8 cellular contexts compared by ENCODE assay signal in genomic region chr15:75683646-75684312, GRCh38. TPM values are rescaled to one million over a fixed set of nuclear protein-coding genes. Genes with fewer than 3 reads are reported as not detected.
DNase-seq lines count a peak whose midpoint lies in the region; ATAC-seq and TF ChIP-seq lines count a peak whose summit lies in the region.
"Not testable (repeated sequence)": the region's sequence is repeated elsewhere in the genome, so short reads cannot be mapped to it uniquely, and the experiment has no call there.

No MANE protein-coding gene starts in this region.

- DNase-seq in CD4-positive, alpha-beta T cell: peak; percentile 37 to 71 (median 55)
- DNase-seq in HFF-Myc (ENCODE audit: extremely low read depth, low read depth); natural killer cell treated with Interleukin-12 subunit alpha and Interleukin-12 subunit beta and Interleukin-15 and Interleukin-18, amount 100 ng/mL, for 72 hours (ENCODE audit: low spot score): not testable (repeated sequence)
- DNase-seq in NCI-H345 (lab: John Stamatoyannopoulos, UW): peak; percentile 33
- DNase-seq in UCSD-AML1 (lab: John Stamatoyannopoulos, UW; ENCODE audit: unreplicated experiment): peak; percentile 68
- peak; percentile 67 to 78 for DNase-seq in activated naive CD4-positive, alpha-beta T cell treated with anti-CD3 and anti-CD28 coated beads, Interleukin-2, amount 50 U/mL, for 72 hours (ENCODE audit: low spot score in 2 of 2)
- DNase-seq in foreskin fibroblast: peak in 1 of 2 donors; percentile 76
- peak; percentile 65 to 69 for DNase-seq in stimulated activated CD8-positive, alpha-beta memory T cell treated with anti-CD3 and anti-CD28 coated beads, Interleukin-2, amount 100 ng/mL, for 48 hours (ENCODE audit: low read depth in 2 of 2)

- H3K27me3 ChIP-seq in CD4-positive, alpha-beta T cell (ENCODE audit: control insufficient read depth, insufficient read depth, low read length): not testable (repeated sequence)

- not testable (repeated sequence) for H3K9me3 ChIP-seq in CD4-positive, alpha-beta T cell (ENCODE audit: control insufficient read depth, low read length)

- H3K9me3 Mint-ChIP-seq in CD4-positive, alpha-beta T cell; activated naive CD4-positive, alpha-beta T cell treated with anti-CD3 and anti-CD28 coated beads, Interleukin-2, amount 50 U/mL, for 72 hours; natural killer cell treated with Interleukin-12 subunit alpha and Interleukin-12 subunit beta and Interleukin-15 and Interleukin-18, amount 100 ng/mL, for 72 hours: not testable (repeated sequence)

- H3K27ac ChIP-seq in CD4-positive, alpha-beta T cell (ENCODE audit: low read depth, low read length): not testable (repeated sequence)

- not testable (repeated sequence) for H3K36me3 Mint-ChIP-seq in CD4-positive, alpha-beta T cell (ENCODE audit: low read depth); activated naive CD4-positive, alpha-beta T cell treated with anti-CD3 and anti-CD28 coated beads, Interleukin-2, amount 50 U/mL, for 72 hours; natural killer cell treated with Interleukin-12 subunit alpha and Interleukin-12 subunit beta and Interleukin-15 and Interleukin-18, amount 100 ng/mL, for 72 hours

- peak; percentile 74 for TF ChIP-seq CTCF in CD4-positive, alpha-beta T cell (IDR thresholded peaks at IDR 0.05)
- TF ChIP-seq CTCF in HFF-Myc (IDR thresholded peaks at IDR 0.05; ENCODE audit: low read depth, low read length, missing control alignments): peak; percentile 55
- TF ChIP-seq CTCF in foreskin fibroblast (IDR thresholded peaks at IDR 0.05; ENCODE audit: low read depth, low read length): peak; percentile 49

- not testable (repeated sequence) for H3K4me1 Mint-ChIP-seq in CD4-positive, alpha-beta T cell (ENCODE audit: low read depth); natural killer cell treated with Interleukin-12 subunit alpha and Interleukin-12 subunit beta and Interleukin-15 and Interleukin-18, amount 100 ng/mL, for 72 hours (ENCODE audit: low read depth in 2 of 2)

- intact Hi-C loops in CD4-positive, alpha-beta T cell (cut with DNase I, micrococcal nuclease): loop anchor here (1.0 to 5.0 kb wide), 5 partner anchors 119 to 655 kb away; partner anchors contain the start of gene MAN2C1 (in 1 of the 2)

- POLR2A ChIA-PET in CD4-positive, alpha-beta T cell (lab: Charles Lee): not testable (repeated sequence)

- H3K4me3 ChIP-seq in HFF-Myc (replicated peaks; ENCODE audit: low read depth, low read length); foreskin fibroblast (ENCODE audit: low read depth in 1 of 2, low read length in 2 of 2): not testable (repeated sequence)

- not testable (repeated sequence) for H3K27me3 Mint-ChIP-seq in CD4-positive, alpha-beta T cell; natural killer cell treated with Interleukin-12 subunit alpha and Interleukin-12 subunit beta and Interleukin-15 and Interleukin-18, amount 100 ng/mL, for 72 hours

- peak; percentile 80 for ATAC-seq in CD4-positive, alpha-beta T cell (ENCODE audit: poor library complexity)
- peak; percentile 86 to 91 for ATAC-seq in activated naive CD4-positive, alpha-beta T cell treated with anti-CD3 and anti-CD28 coated beads, Interleukin-2, amount 50 U/mL, for 72 hours
- peak; percentile 79 to 87 for ATAC-seq in natural killer cell treated with Interleukin-12 subunit alpha and Interleukin-12 subunit beta and Interleukin-15 and Interleukin-18, amount 100 ng/mL, for 72 hours

- not testable (repeated sequence) for H3K27ac Mint-ChIP-seq in CD4-positive, alpha-beta T cell; activated naive CD4-positive, alpha-beta T cell treated with anti-CD3 and anti-CD28 coated beads, Interleukin-2, amount 50 U/mL, for 72 hours; natural killer cell treated with Interleukin-12 subunit alpha and Interleukin-12 subunit beta and Interleukin-15 and Interleukin-18, amount 100 ng/mL, for 72 hours

- not testable (repeated sequence) for H3K4me3 Mint-ChIP-seq in CD4-positive, alpha-beta T cell; natural killer cell treated with Interleukin-12 subunit alpha and Interleukin-12 subunit beta and Interleukin-15 and Interleukin-18, amount 100 ng/mL, for 72 hours

- CTCF ChIA-PET in CD4-positive, alpha-beta T cell (lab: Charles Lee): interaction anchor here (1.3 kb wide), 1 partner anchor 316 kb away, joined by 4 read pairs; no protein-coding TSS in a partner anchor

RNA-seq across cellular contexts. Expression of gene CSPG4, which starts 28.9 kb away (rescaled TPM):
- not detected for total RNA-seq in CD4-positive, alpha-beta T cell
- total RNA-seq in activated naive CD4-positive, alpha-beta T cell treated with anti-CD3 and anti-CD28 coated beads, Interleukin-2, amount 50 U/mL, for 72 hours: not detected
- not detected for total RNA-seq in natural killer cell treated with Interleukin-12 subunit alpha and Interleukin-12 subunit beta and Interleukin-15 and Interleukin-18, amount 100 ng/mL, for 72 hours

RNA-seq across cellular contexts. Expression of gene SNX33, which starts 36.1 kb away (rescaled TPM):
- under 1 TPM; 0.59 to 0.82 TPM for total RNA-seq in CD4-positive, alpha-beta T cell
- total RNA-seq in activated naive CD4-positive, alpha-beta T cell treated with anti-CD3 and anti-CD28 coated beads, Interleukin-2, amount 50 U/mL, for 72 hours: 1 to 10 TPM; 3.1 to 4.0 TPM
- 1 to 10 TPM; 2.6 to 3.3 TPM for total RNA-seq in natural killer cell treated with Interleukin-12 subunit alpha and Interleukin-12 subunit beta and Interleukin-15 and Interleukin-18, amount 100 ng/mL, for 72 hours

RNA-seq across cellular contexts. Expression of gene IMP3, which starts 43.8 kb away (rescaled TPM):
- total RNA-seq in CD4-positive, alpha-beta T cell: 10 to 100 TPM; 48.4 to 50.4 TPM
- 10 to 100 TPM; 66.5 to 93.8 TPM for total RNA-seq in activated naive CD4-positive, alpha-beta T cell treated with anti-CD3 and anti-CD28 coated beads, Interleukin-2, amount 50 U/mL, for 72 hours
- total RNA-seq in natural killer cell treated with Interleukin-12 subunit alpha and Interleukin-12 subunit beta and Interleukin-15 and Interleukin-18, amount 100 ng/mL, for 72 hours: 100 to 1,000 TPM in 1 of 2 donors, 10 to 100 TPM in 1; 76.2 to 111 TPM

RNA-seq across cellular contexts. Expression of gene SNUPN, which starts 58.3 kb away (rescaled TPM):
- 10 to 100 TPM; 10.0 to 11.6 TPM for total RNA-seq in CD4-positive, alpha-beta T cell
- 10 to 100 TPM; 36.1 to 37.3 TPM for total RNA-seq in activated naive CD4-positive, alpha-beta T cell treated with anti-CD3 and anti-CD28 coated beads, Interleukin-2, amount 50 U/mL, for 72 hours
- total RNA-seq in natural killer cell treated with Interleukin-12 subunit alpha and Interleukin-12 subunit beta and Interleukin-15 and Interleukin-18, amount 100 ng/mL, for 72 hours: 10 to 100 TPM; 15.5 to 26.7 TPM
